In genomic region chr15:94580186-94580585, GRCh38 we compare ENCODE assay signal across 1 cellular context.
TF ChIP-seq lines count a peak whose summit lies in the region.

No MANE protein-coding gene starts in this region.

TF ChIP-seq in SK-N-SH treated with all-trans-retinoic acid at 6 μM for 48 hours, 23 proteins besides CTCF, POLR2A, EP300 and RAD21 (continued from another document):
- TF ChIP-seq, protein P1, sequence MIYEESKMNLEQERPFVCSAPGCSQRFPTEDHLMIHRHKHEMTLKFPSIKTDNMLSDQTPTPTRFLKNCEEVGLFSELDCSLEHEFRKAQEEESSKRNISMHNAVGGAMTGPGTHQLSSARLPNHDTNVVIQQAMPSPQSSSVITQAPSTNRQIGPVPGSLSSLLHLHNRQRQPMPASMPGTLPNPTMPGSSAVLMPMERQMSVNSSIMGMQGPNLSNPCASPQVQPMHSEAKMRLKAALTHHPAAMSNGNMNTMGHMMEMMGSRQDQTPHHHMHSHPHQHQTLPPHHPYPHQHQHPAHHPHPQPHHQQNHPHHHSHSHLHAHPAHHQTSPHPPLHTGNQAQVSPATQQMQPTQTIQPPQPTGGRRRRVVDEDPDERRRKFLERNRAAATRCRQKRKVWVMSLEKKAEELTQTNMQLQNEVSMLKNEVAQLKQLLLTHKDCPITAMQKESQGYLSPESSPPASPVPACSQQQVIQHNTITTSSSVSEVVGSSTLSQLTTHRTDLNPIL (CRISPR knock-in tag; IDR thresholded peaks at IDR 0.05; ENCODE audit: low read depth): no peak
- TF ChIP-seq, protein P2, sequence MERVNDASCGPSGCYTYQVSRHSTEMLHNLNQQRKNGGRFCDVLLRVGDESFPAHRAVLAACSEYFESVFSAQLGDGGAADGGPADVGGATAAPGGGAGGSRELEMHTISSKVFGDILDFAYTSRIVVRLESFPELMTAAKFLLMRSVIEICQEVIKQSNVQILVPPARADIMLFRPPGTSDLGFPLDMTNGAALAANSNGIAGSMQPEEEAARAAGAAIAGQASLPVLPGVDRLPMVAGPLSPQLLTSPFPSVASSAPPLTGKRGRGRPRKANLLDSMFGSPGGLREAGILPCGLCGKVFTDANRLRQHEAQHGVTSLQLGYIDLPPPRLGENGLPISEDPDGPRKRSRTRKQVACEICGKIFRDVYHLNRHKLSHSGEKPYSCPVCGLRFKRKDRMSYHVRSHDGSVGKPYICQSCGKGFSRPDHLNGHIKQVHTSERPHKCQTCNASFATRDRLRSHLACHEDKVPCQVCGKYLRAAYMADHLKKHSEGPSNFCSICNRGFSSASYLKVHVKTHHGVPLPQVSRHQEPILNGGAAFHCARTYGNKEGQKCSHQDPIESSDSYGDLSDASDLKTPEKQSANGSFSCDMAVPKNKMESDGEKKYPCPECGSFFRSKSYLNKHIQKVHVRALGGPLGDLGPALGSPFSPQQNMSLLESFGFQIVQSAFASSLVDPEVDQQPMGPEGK (CRISPR knock-in tag; IDR thresholded peaks at IDR 0.05; ENCODE audit: borderline replicate concordance): no peak
- no peak for TF ChIP-seq BACH2 (CRISPR knock-in tag; IDR thresholded peaks at IDR 0.05; ENCODE audit: borderline replicate concordance)
- no peak for TF ChIP-seq CSDC2 (CRISPR knock-in tag; IDR thresholded peaks at IDR 0.05)
- TF ChIP-seq PPARA (CRISPR knock-in tag; IDR thresholded peaks at IDR 0.05; ENCODE audit: borderline replicate concordance): no peak
